10 cellular contexts compared by ENCODE assay signal in genomic region chr9:2857564-2858198, GRCh38. TPM values are rescaled to one million over a fixed set of nuclear protein-coding genes. Genes with fewer than 3 reads are reported as not detected.
DNase-seq lines count a peak whose midpoint lies in the region; ATAC-seq and TF ChIP-seq lines count a peak whose summit lies in the region.
"Had no signal": no experiment of that assay in that cellular context is flagged by ENCODE, and none has a peak within 500 bp of the region (broad histone marks: within the 10 kb centered on the region; RNA-seq: fewer than 3 reads in every experiment).

No MANE protein-coding gene starts in this region.

- H3K36me3 ChIP-seq in left ventricle myocardium inferior = no peaks in the 10 kb centered on the region
- H3K36me3 ChIP-seq: BLaER1 treated with 17β-estradiol and CSF1 and Interleukin-3, amounts not matched to agents 10 nM and 100 nM had no signal

- no peaks in the 10 kb centered on the region for H3K36me3 Mint-ChIP-seq in activated naive CD8-positive, alpha-beta T cell treated with anti-CD3 and anti-CD28 coated beads, Interleukin-2, amount 50 U/mL, for 24 hours (ENCODE audit: low read depth)

- no peaks in the 10 kb centered on the region for H3K9me3 Mint-ChIP-seq in activated naive CD8-positive, alpha-beta T cell treated with anti-CD3 and anti-CD28 coated beads, Interleukin-2, amount 50 U/mL, for 24 hours
- H3K9me3 Mint-ChIP-seq: stimulated activated naive CD8-positive, alpha-beta T cell treated with anti-CD3 and anti-CD28 coated beads, Interleukin-15, Interleukin-2, amounts not matched to agents 100 ng/mL and 50 ng/mL, for 24 hours had no signal

- H3K4me3 Mint-ChIP-seq in activated naive CD8-positive, alpha-beta T cell treated with anti-CD3 and anti-CD28 coated beads, Interleukin-2, amount 50 U/mL, for 24 hours = no peak overlapping the region
- H3K4me3 Mint-ChIP-seq: stimulated activated naive CD8-positive, alpha-beta T cell treated with anti-CD3 and anti-CD28 coated beads, Interleukin-15, Interleukin-2, amounts not matched to agents 100 ng/mL and 50 ng/mL, for 24 hours had no signal

- peaks cover 14% of the 10 kb centered on the region for H3K27me3 ChIP-seq in left ventricle myocardium inferior (ENCODE audit: low read depth)
- H3K27me3 ChIP-seq: BLaER1 treated with 17β-estradiol and CSF1 and Interleukin-3, amounts not matched to agents 10 nM and 100 nM had no signal

- no peak overlapping the region for H3K27ac Mint-ChIP-seq in activated naive CD8-positive, alpha-beta T cell treated with anti-CD3 and anti-CD28 coated beads, Interleukin-2, amount 50 U/mL, for 24 hours
- H3K27ac Mint-ChIP-seq: stimulated activated naive CD8-positive, alpha-beta T cell treated with anti-CD3 and anti-CD28 coated beads, Interleukin-15, Interleukin-2, amounts not matched to agents 100 ng/mL and 50 ng/mL, for 24 hours had no signal

- intact Hi-C loops in left ventricle myocardium inferior (cut with micrococcal nuclease) = no loop called here

- peak; percentile 97 for TF ChIP-seq CTCF in NB4 (IDR thresholded peaks at IDR 0.05; ENCODE audit: low read depth, low read length)
- peak; percentile 87 for TF ChIP-seq CTCF in left ventricle myocardium inferior (IDR thresholded peaks at IDR 0.05; ENCODE audit: borderline replicate concordance)
- TF ChIP-seq CTCF in retinal pigment epithelial cell (conservative IDR thresholded peaks at IDR 0.05; ENCODE audit: low read depth, low read length) = peak; percentile 88

- no peaks in the 10 kb centered on the region for H3K4me1 ChIP-seq in left ventricle myocardium inferior
- H3K4me1 ChIP-seq: BLaER1 treated with 17β-estradiol and CSF1 and Interleukin-3, amounts not matched to agents 10 nM and 100 nM had no signal

- peak; percentile 93 for ATAC-seq in HG02610 (IDR thresholded peaks at IDR 0.05; ENCODE audit: unreplicated experiment)
- peak; percentile 98 for ATAC-seq in SK-N-SH treated with all-trans-retinoic acid at 6 μM for 48 hours
- peak; percentile 78 for ATAC-seq in activated naive CD8-positive, alpha-beta T cell treated with anti-CD3 and anti-CD28 coated beads, Interleukin-2, amount 50 U/mL, for 24 hours

- DNase-seq in NCI-H1436 (lab: John Stamatoyannopoulos, UW) = peak; percentile 69
- no peak for DNase-seq in NCI-H1436 treated with DMSO at 0.1 percent for 48 hours (lab: John Stamatoyannopoulos, UW)
- DNase-seq in NB4 (ENCODE audit: low read depth) = peak; percentile 90
- DNase-seq in activated naive CD8-positive, alpha-beta T cell treated with anti-CD3 and anti-CD28 coated beads, Interleukin-2, amount 50 U/mL, for 24 hours = peak; percentile 68
- peak; percentile 23 for DNase-seq in left ventricle myocardium inferior
- no peak for DNase-seq in retinal pigment epithelial cell (ENCODE audit: low read depth)

- H3K27ac ChIP-seq in left ventricle myocardium inferior (replicated peaks) = no peak overlapping the region
- H3K27ac ChIP-seq: BLaER1 treated with 17β-estradiol and CSF1 and Interleukin-3, amounts not matched to agents 10 nM and 100 nM had no signal

- H3K27me3 Mint-ChIP-seq in activated naive CD8-positive, alpha-beta T cell treated with anti-CD3 and anti-CD28 coated beads, Interleukin-2, amount 50 U/mL, for 24 hours = peaks cover 21% of the 10 kb centered on the region

- no peak for TF ChIP-seq POLR2A in NB4 (IDR thresholded peaks at IDR 0.05; ENCODE audit: extremely low read depth, insufficient read length)

- peaks cover 6% of the 10 kb centered on the region for H3K4me1 Mint-ChIP-seq in activated naive CD8-positive, alpha-beta T cell treated with anti-CD3 and anti-CD28 coated beads, Interleukin-2, amount 50 U/mL, for 24 hours

- H3K4me3 ChIP-seq in NB4 (ENCODE audit: low read depth, low read length) = no peak overlapping the region
- no peak overlapping the region for H3K4me3 ChIP-seq in left ventricle myocardium inferior
- H3K4me3 ChIP-seq in retinal pigment epithelial cell (ENCODE audit: low read length) = no peak overlapping the region
- H3K4me3 ChIP-seq: BLaER1 treated with 17β-estradiol and CSF1 and Interleukin-3, amounts not matched to agents 10 nM and 100 nM had no signal

- no peaks in the 10 kb centered on the region for H3K9me3 ChIP-seq in left ventricle myocardium inferior (replicated peaks)
- H3K9me3 ChIP-seq: BLaER1 treated with 17β-estradiol and CSF1 and Interleukin-3, amounts not matched to agents 10 nM and 100 nM had no signal

TF ChIP-seq in SK-N-SH treated with all-trans-retinoic acid at 6 μM for 48 hours, 23 proteins besides CTCF, POLR2A, EP300 and RAD21:
- TF ChIP-seq OSR1 (CRISPR knock-in tag; IDR thresholded peaks at IDR 0.05) (no peak), ZC3H10 (CRISPR knock-in tag; IDR thresholded peaks at IDR 0.05) (no peak), TCF4 (CRISPR knock-in tag; IDR thresholded peaks at IDR 0.05; ENCODE audit: borderline replicate concordance) (no peak), CSRNP3 (CRISPR knock-in tag; IDR thresholded peaks at IDR 0.05) (no peak), PATZ1 (CRISPR knock-in tag; IDR thresholded peaks at IDR 0.05; ENCODE audit: borderline replicate concordance) (no peak), ZNF8 (CRISPR knock-in tag; IDR thresholded peaks at IDR 0.05) (no peak)

RNA-seq across cellular contexts. Expression of gene PUM3, which starts 13.8 kb away (rescaled TPM):
- total RNA-seq in left ventricle myocardium inferior = 15.1 TPM

Comparison
In these comparisons a context has a peak if more than half of its experiments do, and no peak if none do; other contexts are left out.
1. DNase-seq: peak in NCI-H1436 (single experiment), NB4 (single experiment), activated naive CD8-positive, alpha-beta T cell treated with anti-CD3 and anti-CD28 coated beads, Interleukin-2, amount 50 U/mL, for 24 hours (single experiment) and left ventricle myocardium inferior (single experiment); none in NCI-H1436 treated with DMSO at 0.1 percent for 48 hours (single experiment) and retinal pigment epithelial cell (single experiment).
2. Peak in every context shown above with its lines, with median percentiles within 50 percentile points of each other: ATAC-seq and CTCF ChIP-seq.